ENCODE assay signal across 1 cellular context in the genomic region with DNA sequence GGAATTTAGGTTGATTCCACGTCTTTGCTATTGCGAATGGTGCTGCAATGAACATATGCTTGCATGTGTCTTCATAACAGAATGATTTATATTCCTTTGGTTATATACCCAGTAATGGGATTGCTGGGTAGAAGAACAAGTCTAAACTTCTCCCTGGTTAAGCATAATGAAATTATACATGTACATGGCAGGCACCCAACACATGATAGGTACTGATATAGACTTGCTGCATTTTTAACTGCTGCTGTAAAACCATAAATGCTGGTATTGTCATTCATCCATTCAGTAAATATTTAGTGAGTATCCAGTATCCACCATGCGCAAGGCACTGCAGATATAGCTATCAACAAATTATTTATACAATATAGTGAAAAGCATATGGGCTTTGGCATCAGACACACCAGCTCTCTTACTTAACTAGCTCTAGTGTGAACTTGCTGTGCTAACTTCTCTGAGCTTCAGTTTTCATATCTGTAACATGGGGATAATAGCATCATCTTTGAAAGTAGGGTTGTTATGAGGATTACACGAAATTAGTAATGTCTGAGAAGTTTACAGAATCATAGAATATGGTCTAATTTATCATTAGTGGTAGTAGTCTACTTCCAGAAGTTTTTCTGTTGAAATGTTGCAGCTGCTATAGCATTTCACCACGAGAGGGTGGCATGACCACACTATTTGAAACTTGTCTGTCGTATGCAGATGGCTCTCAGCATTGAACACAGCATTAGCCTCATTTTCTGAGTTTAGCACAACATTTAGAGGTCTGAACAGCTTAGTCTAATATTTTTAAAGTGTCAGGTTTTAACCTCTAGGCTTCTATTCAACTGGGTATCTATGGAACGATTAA.
TF ChIP-seq lines count a peak whose summit lies in the region.

No MANE protein-coding gene starts in this region.

TF ChIP-seq in endothelial cell of umbilical vein, 7 proteins besides CTCF, POLR2A, EP300 and RAD21:
- TF ChIP-seq MYC (IDR thresholded peaks at IDR 0.05; ENCODE audit: low read depth, low read length), result no peak
- TF ChIP-seq, protein P1, sequence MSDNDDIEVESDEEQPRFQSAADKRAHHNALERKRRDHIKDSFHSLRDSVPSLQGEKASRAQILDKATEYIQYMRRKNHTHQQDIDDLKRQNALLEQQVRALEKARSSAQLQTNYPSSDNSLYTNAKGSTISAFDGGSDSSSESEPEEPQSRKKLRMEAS (IDR thresholded peaks at IDR 0.05; ENCODE audit: insufficient read depth, insufficient read length), result no peak
